21 cellular contexts compared by ENCODE assay signal in genomic region chr2:70903641-70904340, GRCh38. TPM values are rescaled to one million over a fixed set of nuclear protein-coding genes. Genes with fewer than 3 reads are reported as not detected.
"Had no signal": no experiment of that assay in that cellular context is flagged by ENCODE, and none has a peak within 500 bp of the region (broad histone marks: within the 10 kb centered on the region; RNA-seq: fewer than 3 reads in every experiment).

No MANE protein-coding gene starts in this region.

- H3K4me3 ChIP-seq: coronary artery, gastroesophageal sphincter, heart left ventricle, lung, sigmoid colon, smooth muscle cell, stomach, suprapubic skin, tibial nerve had no signal

- DNase-seq: activated CD4-positive, alpha-beta T cell treated with anti-CD3 and anti-CD28 coated beads for 48 hours; activated CD8-positive, alpha-beta memory T cell treated with anti-CD3 and anti-CD28 coated beads for 24 hours; activated naive CD4-positive, alpha-beta T cell treated with anti-CD3 and anti-CD28 coated beads for 36 hours; activated T-cell treated with anti-CD3 and anti-CD28 coated beads, Interleukin-2, amount 50 U/mL, for 48 hours; amygdala; cerebellar nuclear complex; heart left ventricle; kidney; sigmoid colon; stimulated activated CD4-positive, alpha-beta T cell treated with anti-CD3 and anti-CD28 coated beads, Interleukin-15, amount 100 ng/mL, for 24 hours; stomach; SW 1271; T-helper 17 cell had no signal

- ATAC-seq: gastroesophageal sphincter; left lobe of liver; stimulated activated memory B cell treated with anti-CD40 and anti-IgM and Interleukin-4, amounts not matched to agents 10 μg/mL and 1 μg/mL and 100 μg/mL, for 72 hours; T-helper 17 cell had no signal

- H3K27ac ChIP-seq: coronary artery, heart left ventricle, sigmoid colon, stomach, suprapubic skin, tibial nerve had no signal

- H3K36me3 ChIP-seq: gastroesophageal sphincter, heart left ventricle, sigmoid colon, stomach, suprapubic skin, tibial nerve had no signal

- H3K9me3 ChIP-seq: gastroesophageal sphincter, heart left ventricle, sigmoid colon, suprapubic skin, tibial nerve had no signal

RNA-seq across cellular contexts. Expression of gene VAX2, which starts 3.4 kb away (rescaled TPM):
- total RNA-seq: activated naive CD4-positive, alpha-beta T cell treated with anti-CD3 and anti-CD28 coated beads for 36 hours; left lobe of liver; T-helper 17 cell had no signal

RNA-seq across cellular contexts. Expression of gene ATP6V1B1, which starts 31.9 kb away (rescaled TPM):
- total RNA-seq: activated naive CD4-positive, alpha-beta T cell treated with anti-CD3 and anti-CD28 coated beads for 36 hours; left lobe of liver; smooth muscle cell; T-helper 17 cell had no signal
